In genomic region chr13:33445476-33445875, GRCh38 we compare ENCODE assay signal across 15 cellular contexts.
DNase-seq lines count a peak whose midpoint lies in the region; ATAC-seq and TF ChIP-seq lines count a peak whose summit lies in the region.
"Had no signal": no experiment of that assay in that cellular context is flagged by ENCODE, and none has a peak within 500 bp of the region (broad histone marks: within the 10 kb centered on the region; RNA-seq: fewer than 3 reads in every experiment).

No MANE protein-coding gene starts in this region.

- no peaks in the 10 kb centered on the region for H3K9me2 ChIP-seq in PC-9 (ENCODE audit: insufficient read depth)

- TF ChIP-seq CTCF in A673 (conservative IDR thresholded peaks at IDR 0.05; ENCODE audit: low read depth, low read length) (no peak), PC-9 (conservative IDR thresholded peaks at IDR 0.05) (no peak), mucosa of descending colon (IDR thresholded peaks at IDR 0.05) (no peak)

- H3K79me2 ChIP-seq in PC-9 (ENCODE audit: low read depth) = no peaks in the 10 kb centered on the region

- CTCF ChIA-PET in A673 (lab: Charles Lee) = no interaction called here
- CTCF ChIA-PET in PC-9 (lab: Charles Lee) = no interaction called here

- H3K4me1 Mint-ChIP-seq in immature natural killer cell = no peaks in the 10 kb centered on the region

- H4K20me1 ChIP-seq in PC-9 (ENCODE audit: insufficient read depth) = no peaks in the 10 kb centered on the region

- no peak overlapping the region for H2AFZ ChIP-seq in PC-9

- intact Hi-C loops in A673 (cut with micrococcal nuclease; ENCODE audit: unreplicated experiment) = loop anchor here (5.0 kb wide), 1 partner anchor 863 kb away; no protein-coding TSS in a partner anchor
- intact Hi-C loops in PC-9 (cut with micrococcal nuclease; ENCODE audit: unreplicated experiment) = loop anchor here (10.0 kb wide), 1 partner anchor 221 kb away; no protein-coding TSS in a partner anchor
- intact Hi-C loops in mucosa of descending colon (cut with DNase I, micrococcal nuclease) = no loop called here
- intact Hi-C loops in posterior cingulate gyrus (cut with DNase I) = no loop called here

- no peaks in the 10 kb centered on the region for H3K36me3 Mint-ChIP-seq in immature natural killer cell

- no peak overlapping the region for H3K27ac Mint-ChIP-seq in immature natural killer cell

- BruUV-seq in A673 (replicated peaks; lab: Mats Ljungman, UMichigan) (no TSS peak), PC-9 (replicated peaks; lab: Mats Ljungman, UMichigan) (no TSS peak)

- H3K4me1 ChIP-seq in A673 (ENCODE audit: insufficient read depth, low read length, poor library complexity, severe bottlenecking) (peaks cover 22% of the 10 kb centered on the region), PC-9 (replicated peaks; ENCODE audit: insufficient read depth) (peaks cover 39% of the 10 kb centered on the region), mucosa of descending colon (ENCODE audit: low read depth) (peaks cover 12% of the 10 kb centered on the region)

- peak; percentile 30 for ATAC-seq in mucosa of descending colon
- ATAC-seq: K562 had no signal

- H3K27me3 Mint-ChIP-seq in immature natural killer cell (ENCODE audit: low read depth in 3 of 3) = peaks cover 0 to 10% (median 4%) of the 10 kb centered on the region in 3 donors

- POLR2A ChIA-PET in A673 (lab: Charles Lee; ENCODE audit: low non-redundant PET) = no interaction called here
- POLR2A ChIA-PET in PC-9 (lab: Charles Lee; ENCODE audit: unreplicated experiment) = interaction anchor here (0.7 kb wide), 1 partner anchor 473 kb away, joined by 6 read pairs; no protein-coding TSS in a partner anchor

- H3K27ac ChIP-seq in A673 (ENCODE audit: low read depth, low read length, poor library complexity, severe bottlenecking) (peak overlapping the region; percentile 47), PC-9 (peak overlapping the region; percentile 50)

- peaks cover 26% of the 10 kb centered on the region for H3F3A ChIP-seq in PC-9 (ENCODE audit: insufficient read depth, low read depth)

- no peak overlapping the region for H3K4me3 ChIP-seq in A673 (ENCODE audit: low read depth, low read length, poor library complexity, severe bottlenecking)
- H3K4me3 ChIP-seq in PC-9 = no peak overlapping the region
- no peak overlapping the region for H3K4me3 ChIP-seq in mucosa of descending colon
- H3K4me3 ChIP-seq: K562 had no signal

- H3K9me3 ChIP-seq in A673 (ENCODE audit: low read depth, low read length, poor library complexity, severe bottlenecking) (no peaks in the 10 kb centered on the region), PC-9 (ENCODE audit: insufficient read depth, low read depth) (no peaks in the 10 kb centered on the region), mucosa of descending colon (no peaks in the 10 kb centered on the region)

- no peak overlapping the region for H3K4me3 Mint-ChIP-seq in immature natural killer cell

- no peaks in the 10 kb centered on the region for H3K27me3 ChIP-seq in A673 (replicated peaks; ENCODE audit: insufficient read depth, low read depth, low read length, poor library complexity)
- H3K27me3 ChIP-seq in PC-9 (ENCODE audit: insufficient read depth, low read depth) = no peaks in the 10 kb centered on the region

- H3K9me3 Mint-ChIP-seq in immature natural killer cell = peaks cover 0 to 3% (median 0%) of the 10 kb centered on the region in 6 donors

- H3K36me3 ChIP-seq in A673 (ENCODE audit: insufficient read depth, low read length, poor library complexity, severe bottlenecking) (no peaks in the 10 kb centered on the region), PC-9 (ENCODE audit: low read depth) (no peaks in the 10 kb centered on the region), mucosa of descending colon (ENCODE audit: low read depth) (no peaks in the 10 kb centered on the region)

- H3K4me2 ChIP-seq in PC-9 = peak overlapping the region; percentile 46

- DNase-seq in A673 (ENCODE audit: low spot score) (no peak), NCI-H146 treated with DMSO at 0.1 percent for 48 hours (lab: John Stamatoyannopoulos, UW; ENCODE audit: unreplicated experiment) (peak; percentile 78), PC-9 (peak in 1 of 2 experiments; percentile 76), mucosa of descending colon (no peak), immature natural killer cell (no peak), AG08396 (ENCODE audit: low spot score) (no peak), posterior cingulate gyrus (no peak)
- DNase-seq: ACHN, AML-193, DND-41, NCI-H1930, NCI-H2171, NCI-H446, NCI-H82 had no signal

Comparison
In these comparisons a context has a peak if more than half of its experiments do, and no peak if none do; other contexts are left out.
1. intact Hi-C loops: an anchor here in A673 (5.0 kb wide) and PC-9 (10.0 kb wide); none called in mucosa of descending colon and posterior cingulate gyrus.